Comparison of ENCODE assay signal across 8 cellular contexts in genomic region chr13:19864339-19865309, GRCh38. TPM values are rescaled to one million over a fixed set of nuclear protein-coding genes. Genes with fewer than 3 reads are reported as not detected.
DNase-seq lines count a peak whose midpoint lies in the region; ATAC-seq and TF ChIP-seq lines count a peak whose summit lies in the region.

No MANE protein-coding gene starts in this region.

- TF ChIP-seq CTCF in esophagus squamous epithelium (IDR thresholded peaks at IDR 0.05) = peak; percentile 53 to 84 (median 78)

- TF ChIP-seq POLR2A in esophagus squamous epithelium (IDR thresholded peaks at IDR 0.05) = peak in 1 of 4 donors; percentile 11

- H3K4me3 Mint-ChIP-seq in CD4-positive, alpha-beta memory T cell = peak overlapping the region; percentile 86 to 99 (median 94)
- H3K4me3 Mint-ChIP-seq in activated T-cell treated with anti-CD3 and anti-CD28 coated beads, Interleukin-2, amount 50 U/mL, for 24 hours = peak overlapping the region; percentile 93

- H3K27ac Mint-ChIP-seq in CD4-positive, alpha-beta memory T cell = peak overlapping the region; percentile 90 to 98 (median 94)
- peak overlapping the region; percentile 93 for H3K27ac Mint-ChIP-seq in activated T-cell treated with anti-CD3 and anti-CD28 coated beads, Interleukin-2, amount 50 U/mL, for 24 hours

- H3K27ac ChIP-seq in CD4-positive, alpha-beta memory T cell (ENCODE audit: low read depth, low read length) = peak overlapping the region; percentile 81
- H3K27ac ChIP-seq in esophagus squamous epithelium = peak overlapping the region; percentile 99

- H3K4me1 ChIP-seq in CD4-positive, alpha-beta memory T cell (ENCODE audit: insufficient read depth, low read length) = peaks cover 28% of the 10 kb centered on the region
- peaks cover 9 to 61% (median 22%) of the 10 kb centered on the region in 3 donors for H3K4me1 ChIP-seq in esophagus squamous epithelium

- peak; percentile 75 to 83 (median 79) for DNase-seq in CD4-positive, alpha-beta memory T cell
- DNase-seq in NOMO-1 treated with dmso at 0.1 percent for 144 hours (lab: John Stamatoyannopoulos, UW; ENCODE audit: unreplicated experiment) (peak; percentile 58), esophagus squamous epithelium (lab: John Stamatoyannopoulos, UW) (peak; percentile 23), myocyte (ENCODE audit: low read depth) (peak; percentile 87)
- DNase-seq in activated T-cell treated with anti-CD3 and anti-CD28 coated beads, Interleukin-2, amount 50 U/mL, for 24 hours = peak; percentile 86
- peak; percentile 53 to 69 for DNase-seq in stimulated activated CD8-positive, alpha-beta memory T cell treated with anti-CD3 and anti-CD28 coated beads, Interleukin-7, amount 100 ng/mL, for 4 hours (ENCODE audit: low read depth in 2 of 2)

- ATAC-seq in GM19372 (IDR thresholded peaks at IDR 0.05; ENCODE audit: low read depth, unreplicated experiment) = peak; percentile 18
- ATAC-seq in HG03520 (IDR thresholded peaks at IDR 0.05; ENCODE audit: unreplicated experiment) = peak; percentile 11

- intact Hi-C loops in CD4-positive, alpha-beta memory T cell (cut with micrococcal nuclease) = loop anchor here (1.0 to 5.0 kb wide), 4 partner anchors 94 to 908 kb away; partner anchors contain the start of genes EEF1AKMT1, MPHOSPH8 and ZMYM2
- intact Hi-C loops in esophagus squamous epithelium (cut with DNase I) = loop anchor here (5.0 kb wide), 1 partner anchor 82 kb away; the partner anchor contains the start of gene PSPC1

- H3K4me1 Mint-ChIP-seq in CD4-positive, alpha-beta memory T cell = peaks cover 22 to 37% (median 29%) of the 10 kb centered on the region in 4 donors
- H3K4me1 Mint-ChIP-seq in activated T-cell treated with anti-CD3 and anti-CD28 coated beads, Interleukin-2, amount 50 U/mL, for 24 hours (ENCODE audit: low read depth) = peaks cover 34% of the 10 kb centered on the region

- no peaks in the 10 kb centered on the region for H3K27me3 Mint-ChIP-seq in CD4-positive, alpha-beta memory T cell
- no peaks in the 10 kb centered on the region for H3K27me3 Mint-ChIP-seq in activated T-cell treated with anti-CD3 and anti-CD28 coated beads, Interleukin-2, amount 50 U/mL, for 24 hours

- no peaks in the 10 kb centered on the region for H3K27me3 ChIP-seq in CD4-positive, alpha-beta memory T cell (ENCODE audit: insufficient read depth, low read length)
- no peaks in the 10 kb centered on the region for H3K27me3 ChIP-seq in esophagus squamous epithelium

- no peaks in the 10 kb centered on the region for H3K9me3 ChIP-seq in CD4-positive, alpha-beta memory T cell (ENCODE audit: control insufficient read depth in 1 of 2, low read length in 2 of 2)
- no peaks in the 10 kb centered on the region for H3K9me3 ChIP-seq in esophagus squamous epithelium

- WGBS in esophagus squamous epithelium, 2 donors = 10 to 12% methylated on average over 25 to 43 of the region's 54 CpGs

- H3K4me3 ChIP-seq in CD4-positive, alpha-beta memory T cell (ENCODE audit: low read length in 2 of 2) = peak overlapping the region; percentile 55 to 81
- peak overlapping the region; percentile 80 to 92 (median 84) for H3K4me3 ChIP-seq in esophagus squamous epithelium

- H3K36me3 ChIP-seq in CD4-positive, alpha-beta memory T cell (ENCODE audit: insufficient read depth, low read length) = no peaks in the 10 kb centered on the region
- H3K36me3 ChIP-seq in esophagus squamous epithelium = peaks cover 0 to 2% (median 0%) of the 10 kb centered on the region in 3 donors

- H3K9me3 Mint-ChIP-seq in CD4-positive, alpha-beta memory T cell = no peaks in the 10 kb centered on the region
- H3K9me3 Mint-ChIP-seq in activated T-cell treated with anti-CD3 and anti-CD28 coated beads, Interleukin-2, amount 50 U/mL, for 24 hours = peaks cover 4% of the 10 kb centered on the region

- POLR2A ChIA-PET in CD4-positive, alpha-beta memory T cell (lab: Charles Lee; ENCODE audit: partially characterized antibody) = interaction anchor here (0.8 to 5.3 kb wide), 21 partner anchors 11 to 1739 kb away, joined by 3 to 82 read pairs (median 4); partner anchors contain the start of genes MICU2, MPHOSPH8, PSPC1 and XPO4

- H3K36me3 Mint-ChIP-seq in CD4-positive, alpha-beta memory T cell = peaks cover 0 to 17% of the 10 kb centered on the region in 2 donors
- H3K36me3 Mint-ChIP-seq in activated T-cell treated with anti-CD3 and anti-CD28 coated beads, Interleukin-2, amount 50 U/mL, for 24 hours (ENCODE audit: low read depth) = peaks cover 28% of the 10 kb centered on the region

- CTCF ChIA-PET in CD4-positive, alpha-beta memory T cell (lab: Charles Lee; ENCODE audit: partially characterized antibody) = interaction anchor here (0.6 to 1.7 kb wide), 13 partner anchors 11 to 232 kb away, joined by 3 to 10 read pairs (median 3); partner anchors contain the start of gene PSPC1

RNA-seq across cellular contexts. Expression of gene ZMYM5, which starts 1.2 kb away (rescaled TPM):
- 10 to 100 TPM; 25.1 to 25.5 TPM for total RNA-seq in CD4-positive, alpha-beta memory T cell
- polyA plus RNA-seq in CD4-positive, alpha-beta memory T cell = 10 to 100 TPM; 20.3 to 24.6 TPM
- total RNA-seq in esophagus squamous epithelium (10 to 100 TPM in 2 of 4 donors, 1 to 10 TPM in 2; 7.4 to 16.2 (median 10.0) TPM), myocyte (10.6 and 11.2 TPM in 2 replicates)
- 5.5 TPM for polyA plus RNA-seq in myocyte (2012)

Comparison
In these comparisons a context has a peak if more than half of its experiments do, and no peak if none do; other contexts are left out.
1. Peak in every context shown above with its lines: DNase-seq, ATAC-seq, H3K4me3 ChIP-seq and H3K27ac ChIP-seq.
2. DNase-seq: peak in every context shown above with its lines; median percentile 87 in myocyte; 86 in activated T-cell treated with anti-CD3 and anti-CD28 coated beads, Interleukin-2, amount 50 U/mL, for 24 hours; 79 in CD4-positive, alpha-beta memory T cell; 61 in stimulated activated CD8-positive, alpha-beta memory T cell treated with anti-CD3 and anti-CD28 coated beads, Interleukin-7, amount 100 ng/mL, for 4 hours; 58 in NOMO-1 treated with dmso at 0.1 percent for 144 hours; 23 in esophagus squamous epithelium.